9 cellular contexts compared by ENCODE assay signal in genomic region chr15:47715856-47716445, GRCh38. TPM values are rescaled to one million over a fixed set of nuclear protein-coding genes. Genes with fewer than 3 reads are reported as not detected.
A peak's percentile ranks its signal among the peaks of the same experiment; 100 is the strongest.
DNase-seq lines count a peak whose midpoint lies in the region; FAIRE-seq and TF ChIP-seq lines count a peak whose summit lies in the region.
"Had no signal": no experiment of that assay in that cellular context is flagged by ENCODE, and none has a peak within 500 bp of the region (broad histone marks: within the 10 kb centered on the region; RNA-seq: fewer than 3 reads in every experiment).

No MANE protein-coding gene starts in this region.

- H3K27me3 ChIP-seq in adipocyte (replicated peaks; ENCODE audit: control insufficient read depth, insufficient read depth, low read length) (no peaks in the 10 kb centered on the region), thyroid gland (no peaks in the 10 kb centered on the region)

- H3K9me3 ChIP-seq in adipocyte (ENCODE audit: control insufficient read depth, low read length) (no peaks in the 10 kb centered on the region), thyroid gland (no peaks in the 10 kb centered on the region)

- peaks cover 13% of the 10 kb centered on the region for H3K4me1 ChIP-seq in adipocyte (ENCODE audit: control insufficient read depth, insufficient read depth, low read length)
- peaks cover 11 to 25% of the 10 kb centered on the region in 2 donors for H3K4me1 ChIP-seq in thyroid gland

- TF ChIP-seq POLR2A in thyroid gland (IDR thresholded peaks at IDR 0.05), result peak in 1 of 2 donors; percentile 11

- TF ChIP-seq CTCF in thyroid gland (IDR thresholded peaks at IDR 0.05), result no peak

- intact Hi-C loops in thyroid gland (cut with DNase I), result loop anchor here (5.0 to 10.0 kb wide), 4 partner anchors 89 to 521 kb away; no protein-coding TSS in a partner anchor

- H3K36me3 ChIP-seq in adipocyte (ENCODE audit: control insufficient read depth, insufficient read depth, low read length, severe bottlenecking) (no peaks in the 10 kb centered on the region), thyroid gland (no peaks in the 10 kb centered on the region)

- 19 to 22% methylated on average over 6 of the region's 6 CpGs for WGBS in thyroid gland, 2 donors

- peak overlapping the region; percentile 87 for H3K4me3 ChIP-seq in adipocyte (ENCODE audit: low read length)
- no peak overlapping the region for H3K4me3 ChIP-seq in thyroid gland (replicated peaks in 1 of 3)

- FAIRE-seq in HTR-8/SVneo (lab: Jason Lieb, UNC), result no peak

- DNase-seq in adipocyte (ENCODE audit: low read depth) (peak; percentile 9), fibroblast of gingiva (ENCODE audit: low read depth) (peak; percentile 63), midbrain (lab: John Stamatoyannopoulos, UW) (peak; percentile 81), thyroid gland (peak; percentile 51 to 62), SIG-M5 (lab: John Stamatoyannopoulos, UW) (no peak), GF-D8 (lab: John Stamatoyannopoulos, UW) (no peak), HTR-8/SVneo (ENCODE audit: insufficient read length, low spot score) (no peak)
- DNase-seq: DMS79 treated with DMSO at 0.1 percent for 48 hours, NCI-H1417 treated with DMSO at 0.1 percent for 48 hours had no signal

- peak overlapping the region in 2 of 3 donors; percentile 94 to 95 for H3K27ac ChIP-seq in thyroid gland

- peak overlapping the region; percentile 38 for H3K9ac ChIP-seq in adipocyte (ENCODE audit: low read length)

RNA-seq across cellular contexts. Expression of gene SEMA6D, which starts 1.4 kb away (rescaled TPM):
- 10 to 100 TPM in 3 of 4 donors, 1 to 10 TPM in 1; 9.3 to 17.7 (median 14.3) TPM for total RNA-seq in thyroid gland

Comparison
In these comparisons a context has a peak if more than half of its experiments do, and no peak if none do; other contexts are left out.
1. DNase-seq: peak in adipocyte (single experiment), fibroblast of gingiva (single experiment), midbrain (single experiment) and thyroid gland (2 of 2); none in SIG-M5 (single experiment), GF-D8 (single experiment) and HTR-8/SVneo (single experiment).